In the genomic region with DNA sequence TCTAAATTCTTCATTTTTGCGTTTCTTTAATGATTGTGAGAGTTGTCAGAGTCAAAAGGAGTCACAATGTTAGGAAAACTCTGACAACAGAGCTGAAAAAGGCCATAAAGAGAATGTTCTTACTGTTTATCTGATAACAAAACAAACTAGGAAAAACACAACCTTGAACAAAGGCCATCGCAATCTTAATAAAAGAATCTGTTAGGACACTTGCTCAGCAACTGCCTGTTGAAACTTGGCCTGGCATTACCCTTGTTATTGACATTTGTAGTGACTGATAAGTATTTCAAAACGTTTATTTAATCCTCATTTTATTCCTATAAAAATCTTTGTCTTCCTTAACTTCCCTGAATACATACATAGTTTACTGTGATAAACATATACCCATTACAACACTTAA, we compare ENCODE assay signal across 1 cellular context.
TF ChIP-seq lines count a peak whose summit lies in the region.

No MANE protein-coding gene starts in this region.

TF ChIP-seq in HepG2, 621 proteins besides CTCF, POLR2A, EP300 and RAD21 (continues in another document):
- TF ChIP-seq ZNF777 (CRISPR knock-in tag; IDR thresholded peaks at IDR 0.05) (no peak), ZNF30 (CRISPR knock-in tag; IDR thresholded peaks at IDR 0.05) (no peak), ZNF205 (CRISPR knock-in tag; IDR thresholded peaks at IDR 0.05) (no peak), SOX13 (IDR thresholded peaks at IDR 0.05) (no peak), SOX13 (CRISPR knock-in tag; conservative IDR thresholded peaks at IDR 0.05 in 1 of 2, IDR thresholded peaks at IDR 0.05 in 1 of 2) (peak in 1 of 2 experiments; percentile 82; a peak in 2 of 4 replicates), STAT5B (CRISPR knock-in tag; IDR thresholded peaks at IDR 0.05) (no peak), RNF2 (conservative IDR thresholded peaks at IDR 0.05; ENCODE audit: low read depth) (no peak), GTF2F1 (IDR thresholded peaks at IDR 0.05; ENCODE audit: low read length) (no peak), HMG20B (CRISPR knock-in tag; conservative IDR thresholded peaks at IDR 0.05) (no peak), GATAD1 (CRISPR knock-in tag; IDR thresholded peaks at IDR 0.05) (no peak), ZNF354B (CRISPR knock-in tag; IDR thresholded peaks at IDR 0.05) (no peak), SETDB1 (CRISPR knock-in tag; IDR thresholded peaks at IDR 0.05; ENCODE audit: borderline replicate concordance) (no peak), ZNF546 (CRISPR knock-in tag; conservative IDR thresholded peaks at IDR 0.05) (no peak), GABPA (IDR thresholded peaks at IDR 0.05; ENCODE audit: low read depth, low read length) (no peak), GABPA (CRISPR knock-in tag; IDR thresholded peaks at IDR 0.05; ENCODE audit: low read depth) (no peak), ZNF501 (CRISPR knock-in tag; IDR thresholded peaks at IDR 0.05) (no peak), SP5 (CRISPR knock-in tag; IDR thresholded peaks at IDR 0.05; ENCODE audit: borderline replicate concordance, low read depth) (no peak), ZNF879 (CRISPR knock-in tag; IDR thresholded peaks at IDR 0.05) (no peak), NFE2L1 (CRISPR knock-in tag; IDR thresholded peaks at IDR 0.05; ENCODE audit: borderline replicate concordance) (no peak), NR3C1 (CRISPR knock-in tag; IDR thresholded peaks at IDR 0.05) (no peak)
- TF ChIP-seq, protein P1, sequence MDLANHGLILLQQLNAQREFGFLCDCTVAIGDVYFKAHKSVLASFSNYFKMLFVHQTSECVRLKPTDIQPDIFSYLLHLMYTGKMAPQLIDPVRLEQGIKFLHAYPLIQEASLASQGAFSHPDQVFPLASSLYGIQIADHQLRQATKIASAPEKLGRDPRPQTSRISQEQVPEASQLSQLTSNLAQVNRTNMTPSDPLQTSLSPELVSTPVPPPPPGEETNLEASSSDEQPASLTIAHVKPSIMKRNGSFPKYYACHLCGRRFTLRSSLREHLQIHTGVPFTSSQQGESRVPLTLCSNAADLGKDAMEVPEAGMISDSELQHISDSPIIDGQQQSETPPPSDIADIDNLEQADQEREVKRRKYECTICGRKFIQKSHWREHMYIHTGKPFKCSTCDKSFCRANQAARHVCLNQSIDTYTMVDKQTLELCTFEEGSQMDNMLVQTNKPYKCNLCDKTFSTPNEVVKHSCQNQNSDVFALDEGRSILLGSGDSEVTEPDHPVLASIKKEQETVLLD (CRISPR knock-in tag; IDR thresholded peaks at IDR 0.05; ENCODE audit: low read depth), result no peak
- TF ChIP-seq, protein P2, sequence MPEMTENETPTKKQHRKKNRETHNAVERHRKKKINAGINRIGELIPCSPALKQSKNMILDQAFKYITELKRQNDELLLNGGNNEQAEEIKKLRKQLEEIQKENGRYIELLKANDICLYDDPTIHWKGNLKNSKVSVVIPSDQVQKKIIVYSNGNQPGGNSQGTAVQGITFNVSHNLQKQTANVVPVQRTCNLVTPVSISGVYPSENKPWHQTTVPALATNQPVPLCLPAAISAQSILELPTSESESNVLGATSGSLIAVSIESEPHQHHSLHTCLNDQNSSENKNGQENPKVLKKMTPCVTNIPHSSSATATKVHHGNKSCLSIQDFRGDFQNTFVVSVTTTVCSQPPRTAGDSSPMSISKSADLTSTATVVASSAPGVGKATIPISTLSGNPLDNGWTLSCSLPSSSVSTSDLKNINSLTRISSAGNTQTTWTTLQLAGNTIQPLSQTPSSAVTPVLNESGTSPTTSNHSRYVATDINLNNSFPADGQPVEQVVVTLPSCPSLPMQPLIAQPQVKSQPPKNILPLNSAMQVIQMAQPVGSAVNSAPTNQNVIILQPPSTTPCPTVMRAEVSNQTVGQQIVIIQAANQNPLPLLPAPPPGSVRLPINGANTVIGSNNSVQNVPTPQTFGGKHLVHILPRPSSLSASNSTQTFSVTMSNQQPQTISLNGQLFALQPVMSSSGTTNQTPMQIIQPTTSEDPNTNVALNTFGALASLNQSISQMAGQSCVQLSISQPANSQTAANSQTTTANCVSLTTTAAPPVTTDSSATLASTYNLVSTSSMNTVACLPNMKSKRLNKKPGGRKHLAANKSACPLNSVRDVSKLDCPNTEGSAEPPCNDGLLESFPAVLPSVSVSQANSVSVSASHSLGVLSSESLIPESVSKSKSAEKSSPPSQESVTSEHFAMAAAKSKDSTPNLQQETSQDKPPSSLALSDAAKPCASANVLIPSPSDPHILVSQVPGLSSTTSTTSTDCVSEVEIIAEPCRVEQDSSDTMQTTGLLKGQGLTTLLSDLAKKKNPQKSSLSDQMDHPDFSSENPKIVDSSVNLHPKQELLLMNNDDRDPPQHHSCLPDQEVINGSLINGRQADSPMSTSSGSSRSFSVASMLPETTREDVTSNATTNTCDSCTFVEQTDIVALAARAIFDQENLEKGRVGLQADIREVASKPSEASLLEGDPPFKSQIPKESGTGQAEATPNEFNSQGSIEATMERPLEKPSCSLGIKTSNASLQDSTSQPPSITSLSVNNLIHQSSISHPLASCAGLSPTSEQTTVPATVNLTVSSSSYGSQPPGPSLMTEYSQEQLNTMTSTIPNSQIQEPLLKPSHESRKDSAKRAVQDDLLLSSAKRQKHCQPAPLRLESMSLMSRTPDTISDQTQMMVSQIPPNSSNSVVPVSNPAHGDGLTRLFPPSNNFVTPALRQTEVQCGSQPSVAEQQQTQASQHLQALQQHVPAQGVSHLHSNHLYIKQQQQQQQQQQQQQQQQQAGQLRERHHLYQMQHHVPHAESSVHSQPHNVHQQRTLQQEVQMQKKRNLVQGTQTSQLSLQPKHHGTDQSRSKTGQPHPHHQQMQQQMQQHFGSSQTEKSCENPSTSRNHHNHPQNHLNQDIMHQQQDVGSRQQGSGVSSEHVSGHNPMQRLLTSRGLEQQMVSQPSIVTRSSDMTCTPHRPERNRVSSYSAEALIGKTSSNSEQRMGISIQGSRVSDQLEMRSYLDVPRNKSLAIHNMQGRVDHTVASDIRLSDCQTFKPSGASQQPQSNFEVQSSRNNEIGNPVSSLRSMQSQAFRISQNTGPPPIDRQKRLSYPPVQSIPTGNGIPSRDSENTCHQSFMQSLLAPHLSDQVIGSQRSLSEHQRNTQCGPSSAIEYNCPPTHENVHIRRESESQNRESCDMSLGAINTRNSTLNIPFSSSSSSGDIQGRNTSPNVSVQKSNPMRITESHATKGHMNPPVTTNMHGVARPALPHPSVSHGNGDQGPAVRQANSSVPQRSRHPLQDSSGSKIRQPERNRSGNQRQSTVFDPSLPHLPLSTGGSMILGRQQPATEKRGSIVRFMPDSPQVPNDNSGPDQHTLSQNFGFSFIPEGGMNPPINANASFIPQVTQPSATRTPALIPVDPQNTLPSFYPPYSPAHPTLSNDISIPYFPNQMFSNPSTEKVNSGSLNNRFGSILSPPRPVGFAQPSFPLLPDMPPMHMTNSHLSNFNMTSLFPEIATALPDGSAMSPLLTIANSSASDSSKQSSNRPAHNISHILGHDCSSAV (CRISPR knock-in tag; IDR thresholded peaks at IDR 0.05; ENCODE audit: borderline replicate concordance), result no peak
- TF ChIP-seq, protein P3, sequence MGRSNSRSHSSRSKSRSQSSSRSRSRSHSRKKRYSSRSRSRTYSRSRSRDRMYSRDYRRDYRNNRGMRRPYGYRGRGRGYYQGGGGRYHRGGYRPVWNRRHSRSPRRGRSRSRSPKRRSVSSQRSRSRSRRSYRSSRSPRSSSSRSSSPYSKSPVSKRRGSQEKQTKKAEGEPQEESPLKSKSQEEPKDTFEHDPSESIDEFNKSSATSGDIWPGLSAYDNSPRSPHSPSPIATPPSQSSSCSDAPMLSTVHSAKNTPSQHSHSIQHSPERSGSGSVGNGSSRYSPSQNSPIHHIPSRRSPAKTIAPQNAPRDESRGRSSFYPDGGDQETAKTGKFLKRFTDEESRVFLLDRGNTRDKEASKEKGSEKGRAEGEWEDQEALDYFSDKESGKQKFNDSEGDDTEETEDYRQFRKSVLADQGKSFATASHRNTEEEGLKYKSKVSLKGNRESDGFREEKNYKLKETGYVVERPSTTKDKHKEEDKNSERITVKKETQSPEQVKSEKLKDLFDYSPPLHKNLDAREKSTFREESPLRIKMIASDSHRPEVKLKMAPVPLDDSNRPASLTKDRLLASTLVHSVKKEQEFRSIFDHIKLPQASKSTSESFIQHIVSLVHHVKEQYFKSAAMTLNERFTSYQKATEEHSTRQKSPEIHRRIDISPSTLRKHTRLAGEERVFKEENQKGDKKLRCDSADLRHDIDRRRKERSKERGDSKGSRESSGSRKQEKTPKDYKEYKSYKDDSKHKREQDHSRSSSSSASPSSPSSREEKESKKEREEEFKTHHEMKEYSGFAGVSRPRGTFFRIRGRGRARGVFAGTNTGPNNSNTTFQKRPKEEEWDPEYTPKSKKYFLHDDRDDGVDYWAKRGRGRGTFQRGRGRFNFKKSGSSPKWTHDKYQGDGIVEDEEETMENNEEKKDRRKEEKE (IDR thresholded peaks at IDR 0.05), result no peak
- TF ChIP-seq, protein P4, sequence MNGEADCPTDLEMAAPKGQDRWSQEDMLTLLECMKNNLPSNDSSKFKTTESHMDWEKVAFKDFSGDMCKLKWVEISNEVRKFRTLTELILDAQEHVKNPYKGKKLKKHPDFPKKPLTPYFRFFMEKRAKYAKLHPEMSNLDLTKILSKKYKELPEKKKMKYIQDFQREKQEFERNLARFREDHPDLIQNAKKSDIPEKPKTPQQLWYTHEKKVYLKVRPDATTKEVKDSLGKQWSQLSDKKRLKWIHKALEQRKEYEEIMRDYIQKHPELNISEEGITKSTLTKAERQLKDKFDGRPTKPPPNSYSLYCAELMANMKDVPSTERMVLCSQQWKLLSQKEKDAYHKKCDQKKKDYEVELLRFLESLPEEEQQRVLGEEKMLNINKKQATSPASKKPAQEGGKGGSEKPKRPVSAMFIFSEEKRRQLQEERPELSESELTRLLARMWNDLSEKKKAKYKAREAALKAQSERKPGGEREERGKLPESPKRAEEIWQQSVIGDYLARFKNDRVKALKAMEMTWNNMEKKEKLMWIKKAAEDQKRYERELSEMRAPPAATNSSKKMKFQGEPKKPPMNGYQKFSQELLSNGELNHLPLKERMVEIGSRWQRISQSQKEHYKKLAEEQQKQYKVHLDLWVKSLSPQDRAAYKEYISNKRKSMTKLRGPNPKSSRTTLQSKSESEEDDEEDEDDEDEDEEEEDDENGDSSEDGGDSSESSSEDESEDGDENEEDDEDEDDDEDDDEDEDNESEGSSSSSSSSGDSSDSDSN (CRISPR knock-in tag; IDR thresholded peaks at IDR 0.05), result no peak
- TF ChIP-seq, protein P5, sequence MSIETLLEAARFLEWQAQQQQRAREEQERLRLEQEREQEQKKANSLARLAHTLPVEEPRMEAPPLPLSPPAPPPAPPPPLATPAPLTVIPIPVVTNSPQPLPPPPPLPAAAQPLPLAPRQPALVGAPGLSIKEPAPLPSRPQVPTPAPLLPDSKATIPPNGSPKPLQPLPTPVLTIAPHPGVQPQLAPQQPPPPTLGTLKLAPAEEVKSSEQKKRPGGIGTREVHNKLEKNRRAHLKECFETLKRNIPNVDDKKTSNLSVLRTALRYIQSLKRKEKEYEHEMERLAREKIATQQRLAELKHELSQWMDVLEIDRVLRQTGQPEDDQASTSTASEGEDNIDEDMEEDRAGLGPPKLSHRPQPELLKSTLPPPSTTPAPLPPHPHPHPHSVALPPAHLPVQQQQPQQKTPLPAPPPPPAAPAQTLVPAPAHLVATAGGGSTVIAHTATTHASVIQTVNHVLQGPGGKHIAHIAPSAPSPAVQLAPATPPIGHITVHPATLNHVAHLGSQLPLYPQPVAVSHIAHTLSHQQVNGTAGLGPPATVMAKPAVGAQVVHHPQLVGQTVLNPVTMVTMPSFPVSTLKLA (IDR thresholded peaks at IDR 0.05), result no peak
- TF ChIP-seq, protein P6, sequence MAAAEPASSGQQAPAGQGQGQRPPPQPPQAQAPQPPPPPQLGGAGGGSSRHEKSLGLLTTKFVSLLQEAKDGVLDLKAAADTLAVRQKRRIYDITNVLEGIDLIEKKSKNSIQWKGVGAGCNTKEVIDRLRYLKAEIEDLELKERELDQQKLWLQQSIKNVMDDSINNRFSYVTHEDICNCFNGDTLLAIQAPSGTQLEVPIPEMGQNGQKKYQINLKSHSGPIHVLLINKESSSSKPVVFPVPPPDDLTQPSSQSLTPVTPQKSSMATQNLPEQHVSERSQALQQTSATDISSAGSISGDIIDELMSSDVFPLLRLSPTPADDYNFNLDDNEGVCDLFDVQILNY (CRISPR knock-in tag; conservative IDR thresholded peaks at IDR 0.05), result no peak
- TF ChIP-seq, protein P7, sequence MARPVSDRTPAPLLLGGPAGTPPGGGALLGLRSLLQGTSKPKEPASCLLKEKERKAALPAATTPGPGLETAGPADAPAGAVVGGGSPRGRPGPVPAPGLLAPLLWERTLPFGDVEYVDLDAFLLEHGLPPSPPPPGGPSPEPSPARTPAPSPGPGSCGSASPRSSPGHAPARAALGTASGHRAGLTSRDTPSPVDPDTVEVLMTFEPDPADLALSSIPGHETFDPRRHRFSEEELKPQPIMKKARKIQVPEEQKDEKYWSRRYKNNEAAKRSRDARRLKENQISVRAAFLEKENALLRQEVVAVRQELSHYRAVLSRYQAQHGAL (CRISPR knock-in tag; IDR thresholded peaks at IDR 0.05; ENCODE audit: not compliant biosample characterization), result no peak
- TF ChIP-seq, protein P8, sequence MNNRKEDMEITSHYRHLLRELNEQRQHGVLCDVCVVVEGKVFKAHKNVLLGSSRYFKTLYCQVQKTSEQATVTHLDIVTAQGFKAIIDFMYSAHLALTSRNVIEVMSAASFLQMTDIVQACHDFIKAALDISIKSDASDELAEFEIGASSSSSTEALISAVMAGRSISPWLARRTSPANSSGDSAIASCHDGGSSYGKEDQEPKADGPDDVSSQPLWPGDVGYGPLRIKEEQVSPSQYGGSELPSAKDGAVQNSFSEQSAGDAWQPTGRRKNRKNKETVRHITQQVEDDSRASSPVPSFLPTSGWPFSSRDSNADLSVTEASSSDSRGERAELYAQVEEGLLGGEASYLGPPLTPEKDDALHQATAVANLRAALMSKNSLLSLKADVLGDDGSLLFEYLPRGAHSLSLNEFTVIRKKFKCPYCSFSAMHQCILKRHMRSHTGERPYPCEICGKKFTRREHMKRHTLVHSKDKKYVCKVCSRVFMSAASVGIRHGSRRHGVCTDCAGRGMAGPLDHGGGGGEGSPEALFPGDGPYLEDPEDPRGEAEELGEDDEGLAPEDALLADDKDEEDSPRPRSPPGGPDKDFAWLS (CRISPR knock-in tag; IDR thresholded peaks at IDR 0.05; ENCODE audit: borderline replicate concordance), result no peak
- TF ChIP-seq, protein P9, sequence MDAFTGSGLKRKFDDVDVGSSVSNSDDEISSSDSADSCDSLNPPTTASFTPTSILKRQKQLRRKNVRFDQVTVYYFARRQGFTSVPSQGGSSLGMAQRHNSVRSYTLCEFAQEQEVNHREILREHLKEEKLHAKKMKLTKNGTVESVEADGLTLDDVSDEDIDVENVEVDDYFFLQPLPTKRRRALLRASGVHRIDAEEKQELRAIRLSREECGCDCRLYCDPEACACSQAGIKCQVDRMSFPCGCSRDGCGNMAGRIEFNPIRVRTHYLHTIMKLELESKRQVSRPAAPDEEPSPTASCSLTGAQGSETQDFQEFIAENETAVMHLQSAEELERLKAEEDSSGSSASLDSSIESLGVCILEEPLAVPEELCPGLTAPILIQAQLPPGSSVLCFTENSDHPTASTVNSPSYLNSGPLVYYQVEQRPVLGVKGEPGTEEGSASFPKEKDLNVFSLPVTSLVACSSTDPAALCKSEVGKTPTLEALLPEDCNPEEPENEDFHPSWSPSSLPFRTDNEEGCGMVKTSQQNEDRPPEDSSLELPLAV (CRISPR knock-in tag; conservative IDR thresholded peaks at IDR 0.05; ENCODE audit: low read depth), result no peak
- TF ChIP-seq, protein P10, sequence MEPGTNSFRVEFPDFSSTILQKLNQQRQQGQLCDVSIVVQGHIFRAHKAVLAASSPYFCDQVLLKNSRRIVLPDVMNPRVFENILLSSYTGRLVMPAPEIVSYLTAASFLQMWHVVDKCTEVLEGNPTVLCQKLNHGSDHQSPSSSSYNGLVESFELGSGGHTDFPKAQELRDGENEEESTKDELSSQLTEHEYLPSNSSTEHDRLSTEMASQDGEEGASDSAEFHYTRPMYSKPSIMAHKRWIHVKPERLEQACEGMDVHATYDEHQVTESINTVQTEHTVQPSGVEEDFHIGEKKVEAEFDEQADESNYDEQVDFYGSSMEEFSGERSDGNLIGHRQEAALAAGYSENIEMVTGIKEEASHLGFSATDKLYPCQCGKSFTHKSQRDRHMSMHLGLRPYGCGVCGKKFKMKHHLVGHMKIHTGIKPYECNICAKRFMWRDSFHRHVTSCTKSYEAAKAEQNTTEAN (CRISPR knock-in tag; conservative IDR thresholded peaks at IDR 0.05), result no peak
